In the genomic region with DNA sequence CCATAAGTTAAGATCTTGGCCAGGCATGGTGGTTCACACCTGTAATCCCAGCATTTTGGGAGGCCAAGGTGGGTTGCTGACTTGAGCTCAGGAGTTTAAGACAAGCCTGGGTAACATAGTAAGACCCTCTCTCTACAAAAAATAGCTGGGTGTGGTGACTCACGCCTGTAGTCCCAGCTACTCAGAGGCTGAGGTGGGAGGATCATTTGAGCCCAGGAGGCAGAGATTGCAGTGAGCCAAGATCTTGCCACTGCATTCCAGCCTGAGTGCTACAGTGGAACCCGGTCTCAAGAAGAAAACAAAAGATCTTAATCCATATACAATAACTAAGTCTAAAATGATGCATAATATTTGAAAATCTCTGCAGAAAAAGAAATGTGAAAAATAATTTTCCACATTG, we compare ENCODE assay signal across 25 cellular contexts.
"Had no signal": no experiment of that assay in that cellular context is flagged by ENCODE, and none has a peak within 500 bp of the region (broad histone marks: within the 10 kb centered on the region; RNA-seq: fewer than 3 reads in every experiment).

No MANE protein-coding gene starts in this region.

- H3K36me3 ChIP-seq: esophagus squamous epithelium, neural progenitor cell, sigmoid colon, stomach, thyroid gland had no signal

- H3K27ac Mint-ChIP-seq: effector memory CD8-positive, alpha-beta T cell; immature natural killer cell; mesothelial cell of epicardium; naive thymus-derived CD4-positive, alpha-beta T cell; nephron; neural progenitor cell; stimulated activated effector memory CD8-positive, alpha-beta T cell treated with anti-CD3 and anti-CD28 coated beads, Interleukin-12 subunit alpha, Interleukin-12 subunit beta, amount 100 ng/mL, for 72 hours had no signal

- FAIRE-seq: endometrium, frontal cortex, kidney had no signal

- H3K9me3 ChIP-seq: esophagus squamous epithelium, psoas muscle, sigmoid colon, stomach, thyroid gland had no signal

- H3K27me3 ChIP-seq: esophagus squamous epithelium, neural progenitor cell, sigmoid colon, stomach, thyroid gland had no signal

- DNase-seq: cortex of kidney; effector memory CD8-positive, alpha-beta T cell; erythroblast; esophagus squamous epithelium; hypothalamus; immature natural killer cell; kidney; mesenchymal stem cell; naive thymus-derived CD4-positive, alpha-beta T cell; psoas muscle; right cardiac atrium; sigmoid colon; stimulated activated CD4-positive, alpha-beta T cell treated with anti-CD3 and anti-CD28 coated beads, Interleukin-2, amount 100 ng/mL, for 24 hours; stimulated activated CD4-positive, alpha-beta T cell treated with anti-CD3 and anti-CD28 coated beads, Interleukin-4, amount 100 ng/mL, for 24 hours; stimulated activated naive CD4-positive, alpha-beta T cell treated with Interleukin-2 at 50 U/mL for 16 hours; stomach; thyroid gland; trophoblast cell had no signal

- H3K4me3 ChIP-seq: esophagus squamous epithelium, lung, neural progenitor cell, psoas muscle, sigmoid colon, stomach, thyroid gland had no signal

- H3K9me3 Mint-ChIP-seq: effector memory CD8-positive, alpha-beta T cell; mesothelial cell of epicardium; nephron; neural progenitor cell; stimulated activated effector memory CD8-positive, alpha-beta T cell treated with anti-CD3 and anti-CD28 coated beads, Interleukin-12 subunit alpha, Interleukin-12 subunit beta, amount 100 ng/mL, for 72 hours had no signal

- H3K36me3 Mint-ChIP-seq: immature natural killer cell; mesothelial cell of epicardium; naive thymus-derived CD4-positive, alpha-beta T cell; neural progenitor cell; stimulated activated effector memory CD8-positive, alpha-beta T cell treated with anti-CD3 and anti-CD28 coated beads, Interleukin-12 subunit alpha, Interleukin-12 subunit beta, amount 100 ng/mL, for 72 hours had no signal

- H3K4me3 Mint-ChIP-seq: effector memory CD8-positive, alpha-beta T cell; immature natural killer cell; mesothelial cell of epicardium; naive thymus-derived CD4-positive, alpha-beta T cell; nephron; neural progenitor cell; stimulated activated effector memory CD8-positive, alpha-beta T cell treated with anti-CD3 and anti-CD28 coated beads, Interleukin-12 subunit alpha, Interleukin-12 subunit beta, amount 100 ng/mL, for 72 hours had no signal
